ENCODE assay signal across 8 cellular contexts in the genomic region with DNA sequence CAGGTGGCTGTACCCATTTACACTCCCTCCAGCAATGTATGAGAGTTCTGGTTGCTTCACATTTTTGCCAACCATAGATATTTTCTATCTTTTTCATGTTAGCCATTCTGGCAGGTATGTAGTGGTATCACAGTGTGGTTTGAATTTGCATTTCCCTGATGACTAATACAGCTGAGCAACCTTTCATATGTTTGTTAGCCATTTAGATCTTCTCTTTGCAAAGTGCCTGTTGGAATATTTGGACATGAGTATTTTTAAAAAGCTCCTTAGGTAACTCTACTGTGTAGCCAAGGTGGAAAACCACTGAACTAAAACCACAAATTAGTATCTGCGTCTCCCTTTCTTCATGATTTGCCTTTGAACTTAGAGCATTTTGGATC. TPM values are rescaled to one million over a fixed set of nuclear protein-coding genes. Genes with fewer than 3 reads are reported as not detected.
DNase-seq lines count a peak whose midpoint lies in the region; ATAC-seq, FAIRE-seq and TF ChIP-seq lines count a peak whose summit lies in the region.

No MANE protein-coding gene starts in this region.

- peaks cover 26% of the 10 kb centered on the region for H3F3A ChIP-seq in SK-N-SH (replicated peaks; ENCODE audit: insufficient read depth)

- H3K27ac ChIP-seq in SK-N-SH (ENCODE audit: low read depth in 2 of 2, low read length in 1 of 2) (peak overlapping the region; percentile 3 to 83; a peak in 3 of 4 replicates), right lobe of liver (peak overlapping the region; percentile 49 to 92 (median 63))

- CTCF ChIA-PET in SK-N-SH (lab: Yijun Ruan, JAX) = interaction anchor here (0.5 to 1.8 kb wide), 4 partner anchors 20 to 1479 kb away, joined by 3 to 5 read pairs (median 4); no protein-coding TSS in a partner anchor

- peak overlapping the region; percentile 11; the same call in 1 of the 2 replicates for H3K4me2 ChIP-seq in SK-N-SH

- DNase-seq in GM18507 (ENCODE audit: extremely low spot score, insufficient read length, low read depth) = no peak
- no peak for DNase-seq in SK-N-SH
- no peak for DNase-seq in right lobe of liver
- DNase-seq in D341Med (ENCODE audit: low spot score) = no peak
- no peak for DNase-seq in NCI-H510A (lab: John Stamatoyannopoulos, UW)
- DNase-seq in stimulated activated CD4-positive, alpha-beta T cell treated with anti-CD3 and anti-CD28 coated beads, Interleukin-15, amount 100 ng/mL, for 24 hours = no peak

- no peak overlapping the region for H2AFZ ChIP-seq in SK-N-SH (ENCODE audit: low read depth)

- no peak overlapping the region for H3K4me3 ChIP-seq in SK-N-SH (ENCODE audit: low read depth in 2 of 2, low read length in 1 of 2)
- H3K4me3 ChIP-seq in right lobe of liver = no peak overlapping the region

- peak overlapping the region; percentile 31; the same call in 1 of the 2 replicates for H3K9ac ChIP-seq in SK-N-SH

- TF ChIP-seq POLR2A in right lobe of liver (IDR thresholded peaks at IDR 0.05) = no peak

- no peak for TF ChIP-seq EP300 in SK-N-SH (IDR thresholded peaks at IDR 0.05; ENCODE audit: borderline replicate concordance in 1 of 2, low read depth in 1 of 2, low read length in 1 of 2)

- no peaks in the 10 kb centered on the region for H4K20me1 ChIP-seq in SK-N-SH (ENCODE audit: insufficient read depth)

- WGBS in SK-N-SH (ENCODE audit: low lambda C conversion rate) = 59% methylated on average over 1 of the region's 1 CpG
- 36% methylated on average over 1 of the region's 1 CpG for WGBS in right lobe of liver (ENCODE audit: insufficient coverage, low coverage, low lambda C conversion rate, missing lambda C conversion rate)

- no peaks in the 10 kb centered on the region for H3K9me2 ChIP-seq in SK-N-SH

- FAIRE-seq in GM18507 (lab: Jason Lieb, UNC) = peak; percentile 86

- H3K9me3 ChIP-seq in SK-N-SH (no peaks in the 10 kb centered on the region), right lobe of liver (no peaks in the 10 kb centered on the region)

- ATAC-seq in HG02642 (IDR thresholded peaks at IDR 0.05; ENCODE audit: poor library complexity, unreplicated experiment) (peak; percentile 41), right lobe of liver (peak in 1 of 4 donors; percentile 5), HG03135 (IDR thresholded peaks at IDR 0.05; ENCODE audit: unreplicated experiment) (no peak)

- TF ChIP-seq CTCF in SK-N-SH (IDR thresholded peaks at IDR 0.05) (no peak), right lobe of liver (IDR thresholded peaks at IDR 0.05) (no peak)

- H3K27me3 ChIP-seq in SK-N-SH (ENCODE audit: insufficient read depth) (no peaks in the 10 kb centered on the region), right lobe of liver (no peaks in the 10 kb centered on the region)

- POLR2A ChIA-PET in SK-N-SH (lab: Yijun Ruan, JAX) = interaction anchor here (0.6 kb wide), 1 partner anchor 89 kb away, joined by 5 read pairs; the partner anchor contains the start of gene SLC22A5

- no peak for TF ChIP-seq RAD21 in SK-N-SH (IDR thresholded peaks at IDR 0.05; ENCODE audit: low read length)

- intact Hi-C loops in right lobe of liver (cut with DNase I) = no loop called here

- H3K4me1 ChIP-seq in SK-N-SH (ENCODE audit: control insufficient read depth in 1 of 2, insufficient read depth in 2 of 2, low read depth in 1 of 2, low read length in 1 of 2) = peaks cover 24 to 44% of the 10 kb centered on the region in 2 experiments
- peaks cover 0 to 81% (median 43%) of the 10 kb centered on the region in 4 donors for H3K4me1 ChIP-seq in right lobe of liver

- H3K36me3 ChIP-seq in SK-N-SH (replicated peaks in 1 of 2; ENCODE audit: control insufficient read depth in 1 of 2, insufficient read depth in 2 of 2, low read length in 1 of 2) (no peaks in the 10 kb centered on the region), right lobe of liver (no peaks in the 10 kb centered on the region)

- H3K79me2 ChIP-seq in SK-N-SH (ENCODE audit: insufficient read depth) = no peaks in the 10 kb centered on the region

TF ChIP-seq in SK-N-SH, 30 proteins besides CTCF, POLR2A, EP300 and RAD21:
- TF ChIP-seq NRF1 (IDR thresholded peaks at IDR 0.05; ENCODE audit: low read depth, low read length) (no peak), CHD2 (IDR thresholded peaks at IDR 0.05; ENCODE audit: low read length, partially characterized antibody) (no peak), RCOR1 (IDR thresholded peaks at IDR 0.05; ENCODE audit: low read length) (no peak), USF1 (IDR thresholded peaks at IDR 0.05; ENCODE audit: borderline replicate concordance, low read depth) (no peak), GATA2 (CRISPR knock-in tag; IDR thresholded peaks at IDR 0.05) (no peak), RFX5 (IDR thresholded peaks at IDR 0.05; ENCODE audit: low read length) (no peak), FOXM1 (IDR thresholded peaks at IDR 0.05; ENCODE audit: low read depth) (0 out of 2 replicates have a peak, but pooled peaks have one; percentile 30), FOSL2 (IDR thresholded peaks at IDR 0.05; ENCODE audit: borderline replicate concordance, low read depth) (peak; percentile 51; the same call in 1 of the 2 replicates), TCF12 (IDR thresholded peaks at IDR 0.05) (no peak; the same call in 1 of the 2 replicates), SIN3A (IDR thresholded peaks at IDR 0.05; ENCODE audit: borderline replicate concordance, low read depth, low read length) (no peak), EZH2phosphoT487 (IDR thresholded peaks at IDR 0.05; ENCODE audit: borderline replicate concordance, low read depth) (no peak), YY1 (IDR thresholded peaks at IDR 0.05; ENCODE audit: low read depth) (peak; percentile 26; the same call in 1 of the 2 replicates), JUND (IDR thresholded peaks at IDR 0.05) (peak; percentile 16; the same call in 1 of the 2 replicates), MXI1 (IDR thresholded peaks at IDR 0.05; ENCODE audit: low read depth, low read length) (no peak), FOXJ3 (CRISPR knock-in tag; IDR thresholded peaks at IDR 0.05) (no peak)
- TF ChIP-seq, protein P1, sequence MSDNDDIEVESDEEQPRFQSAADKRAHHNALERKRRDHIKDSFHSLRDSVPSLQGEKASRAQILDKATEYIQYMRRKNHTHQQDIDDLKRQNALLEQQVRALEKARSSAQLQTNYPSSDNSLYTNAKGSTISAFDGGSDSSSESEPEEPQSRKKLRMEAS (IDR thresholded peaks at IDR 0.05; ENCODE audit: low read depth) = no peak
- TF ChIP-seq, protein P2, sequence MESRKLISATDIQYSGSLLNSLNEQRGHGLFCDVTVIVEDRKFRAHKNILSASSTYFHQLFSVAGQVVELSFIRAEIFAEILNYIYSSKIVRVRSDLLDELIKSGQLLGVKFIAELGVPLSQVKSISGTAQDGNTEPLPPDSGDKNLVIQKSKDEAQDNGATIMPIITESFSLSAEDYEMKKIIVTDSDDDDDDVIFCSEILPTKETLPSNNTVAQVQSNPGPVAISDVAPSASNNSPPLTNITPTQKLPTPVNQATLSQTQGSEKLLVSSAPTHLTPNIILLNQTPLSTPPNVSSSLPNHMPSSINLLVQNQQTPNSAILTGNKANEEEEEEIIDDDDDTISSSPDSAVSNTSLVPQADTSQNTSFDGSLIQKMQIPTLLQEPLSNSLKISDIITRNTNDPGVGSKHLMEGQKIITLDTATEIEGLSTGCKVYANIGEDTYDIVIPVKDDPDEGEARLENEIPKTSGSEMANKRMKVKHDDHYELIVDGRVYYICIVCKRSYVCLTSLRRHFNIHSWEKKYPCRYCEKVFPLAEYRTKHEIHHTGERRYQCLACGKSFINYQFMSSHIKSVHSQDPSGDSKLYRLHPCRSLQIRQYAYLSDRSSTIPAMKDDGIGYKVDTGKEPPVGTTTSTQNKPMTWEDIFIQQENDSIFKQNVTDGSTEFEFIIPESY (IDR thresholded peaks at IDR 0.05; ENCODE audit: borderline replicate concordance, low read depth) = no peak

RNA-seq across cellular contexts. Expression of gene IRF1, which starts 31.9 kb away (rescaled TPM):
- 13.8 and 15.2 TPM in 2 replicates for polyA plus RNA-seq in SK-N-SH (2012; rRNA removed)
- 9.0 and 11.2 TPM in 2 replicates for polyA plus RNA-seq in SK-N-SH (2012; cell fraction: cytosol; rRNA removed)
- 30.4 and 31.8 TPM in 2 replicates for polyA plus RNA-seq in SK-N-SH (2012; cell fraction: nucleus; rRNA removed)
- total RNA-seq in right lobe of liver = 10 to 100 TPM; 23.9 to 38.3 (median 30.2) TPM
